30 cellular contexts compared by ENCODE assay signal in genomic region chr1:34409689-34410229, GRCh38.
"Had no signal": no experiment of that assay in that cellular context is flagged by ENCODE, and none has a peak within 500 bp of the region (broad histone marks: within the 10 kb centered on the region; RNA-seq: fewer than 3 reads in every experiment).

No MANE protein-coding gene starts in this region.

- H3K4me1 Mint-ChIP-seq: immature natural killer cell; naive thymus-derived CD8-positive, alpha-beta T cell; neural crest cell; stimulated activated memory B cell treated with anti-CD40 and anti-IgM and Interleukin-4, amounts not matched to agents 10 μg/mL and 1 μg/mL and 100 μg/mL, for 72 hours; stimulated activated naive CD8-positive, alpha-beta T cell treated with anti-CD3 and anti-CD28 coated beads, Interleukin-15, amount 100 ng/mL, for 72 hours had no signal

- H3K36me3 ChIP-seq: heart left ventricle, left lung, lower lobe of right lung, neutrophil, right atrium auricular region, right lobe of liver, tibial nerve had no signal

- H3K4me3 ChIP-seq: heart left ventricle, left lung, lower lobe of right lung, mucosa of descending colon, right atrium auricular region, right lobe of liver, smooth muscle cell, tibial nerve had no signal

- H3K27ac ChIP-seq: heart left ventricle, left lung, lower lobe of right lung, neutrophil, parathyroid adenoma, right atrium auricular region, right lobe of liver, tibial nerve had no signal

- H3K9me3 Mint-ChIP-seq: immature natural killer cell; naive thymus-derived CD8-positive, alpha-beta T cell; nephron; stimulated activated memory B cell treated with anti-CD40 and anti-IgM and Interleukin-4, amounts not matched to agents 10 μg/mL and 1 μg/mL and 100 μg/mL, for 72 hours; type B pancreatic cell had no signal

- ATAC-seq: heart left ventricle; left colon; left lung; lower lobe of right lung; mucosa of descending colon; naive thymus-derived CD8-positive, alpha-beta T cell; right lobe of liver; stimulated activated memory B cell treated with anti-CD40 and anti-IgM and Interleukin-4, amounts not matched to agents 10 μg/mL and 1 μg/mL and 100 μg/mL, for 72 hours; stimulated activated naive CD8-positive, alpha-beta T cell treated with anti-CD3 and anti-CD28 coated beads, Interleukin-15, amount 100 ng/mL, for 72 hours had no signal

- H3K4me1 ChIP-seq: heart left ventricle, parathyroid adenoma, right atrium auricular region, tibial nerve had no signal

- H3K4me3 Mint-ChIP-seq: immature natural killer cell; naive thymus-derived CD8-positive, alpha-beta T cell; nephron; neural crest cell; stimulated activated memory B cell treated with anti-CD40 and anti-IgM and Interleukin-4, amounts not matched to agents 10 μg/mL and 1 μg/mL and 100 μg/mL, for 72 hours; stimulated activated naive CD8-positive, alpha-beta T cell treated with anti-CD3 and anti-CD28 coated beads, Interleukin-15, amount 100 ng/mL, for 72 hours; type B pancreatic cell had no signal

- H3K27me3 ChIP-seq: heart left ventricle, left lung, neutrophil, right atrium auricular region, right lobe of liver, tibial nerve had no signal

- H3K9ac ChIP-seq: parathyroid adenoma had no signal

- DNase-seq: heart left ventricle; hypothalamus; immature natural killer cell; kidney; left colon; left lung; lower lobe of right lung; mesendoderm; midbrain; mucosa of descending colon; naive thymus-derived CD8-positive, alpha-beta T cell; occipital lobe; right lobe of liver; stimulated activated CD4-positive, alpha-beta T cell treated with anti-CD3 and anti-CD28 coated beads, Interleukin-1b, Interleukin-23, amount 100 ng/mL, for 48 hours; stimulated activated CD4-positive, alpha-beta T cell treated with anti-CD3 and anti-CD28 coated beads, Interleukin-2, amount 100 ng/mL, for 48 hours; stimulated activated CD4-positive, alpha-beta T cell treated with anti-CD3 and anti-CD28 coated beads, Interleukin-4, amount 100 ng/mL, for 4 hours; stimulated activated CD8-positive, alpha-beta memory T cell treated with anti-CD3 and anti-CD28 coated beads, Interleukin-4, amount 100 ng/mL, for 48 hours; stimulated activated naive CD4-positive, alpha-beta T cell treated with Interleukin-2 at 50 U/mL for 16 hours; stimulated activated naive CD8-positive, alpha-beta T cell treated with anti-CD3 and anti-CD28 coated beads, Interleukin-15, amount 100 ng/mL, for 72 hours; substantia nigra had no signal

- H3K36me3 Mint-ChIP-seq: immature natural killer cell; naive thymus-derived CD8-positive, alpha-beta T cell; stimulated activated memory B cell treated with anti-CD40 and anti-IgM and Interleukin-4, amounts not matched to agents 10 μg/mL and 1 μg/mL and 100 μg/mL, for 72 hours; type B pancreatic cell had no signal

- H3K9me3 ChIP-seq: left lung, lower lobe of right lung, mucosa of descending colon, neutrophil, right atrium auricular region, right lobe of liver, tibial nerve had no signal

- H3K27ac Mint-ChIP-seq: immature natural killer cell; naive thymus-derived CD8-positive, alpha-beta T cell; nephron; progenitor cell of endocrine pancreas; stimulated activated memory B cell treated with anti-CD40 and anti-IgM and Interleukin-4, amounts not matched to agents 10 μg/mL and 1 μg/mL and 100 μg/mL, for 72 hours; stimulated activated naive CD8-positive, alpha-beta T cell treated with anti-CD3 and anti-CD28 coated beads, Interleukin-15, amount 100 ng/mL, for 72 hours; type B pancreatic cell had no signal
